Comparison of ENCODE assay signal across 9 cellular contexts in genomic region chr9:97307091-97307490, GRCh38. TPM values are rescaled to one million over a fixed set of nuclear protein-coding genes. Genes with fewer than 3 reads are reported as not detected.
DNase-seq lines count a peak whose midpoint lies in the region; ATAC-seq and TF ChIP-seq lines count a peak whose summit lies in the region.
"Had no signal": no experiment of that assay in that cellular context is flagged by ENCODE, and none has a peak within 500 bp of the region (broad histone marks: within the 10 kb centered on the region; RNA-seq: fewer than 3 reads in every experiment).

No MANE protein-coding gene starts in this region.

- H3K4me1 Mint-ChIP-seq in GM23338 = peaks cover 11% of the 10 kb centered on the region
- H3K4me1 Mint-ChIP-seq in CD8-positive, alpha-beta T cell (ENCODE audit: low read depth) = no peaks in the 10 kb centered on the region

- H3K4me1 ChIP-seq in GM23338 (ENCODE audit: insufficient read depth) (peaks cover 17% of the 10 kb centered on the region), mammary epithelial cell (ENCODE audit: insufficient read depth, low read length) (peaks cover 6% of the 10 kb centered on the region), MM.1S (ENCODE audit: low read length) (no peaks in the 10 kb centered on the region)
- no peaks in the 10 kb centered on the region for H3K4me1 ChIP-seq in CD8-positive, alpha-beta T cell (ENCODE audit: insufficient read depth, low read length)

- POLR2A ChIA-PET in CD8-positive, alpha-beta T cell (lab: Charles Lee) = no interaction called here

- H4K20me1 ChIP-seq in GM23338 (replicated peaks; ENCODE audit: insufficient read depth) (no peaks in the 10 kb centered on the region), mammary epithelial cell (ENCODE audit: insufficient read depth, low read length) (no peaks in the 10 kb centered on the region), MM.1S (ENCODE audit: insufficient read depth, low read length) (no peaks in the 10 kb centered on the region)

- peak overlapping the region; percentile 82 for H3K4me2 ChIP-seq in GM23338
- peak overlapping the region; percentile 64 for H3K4me2 ChIP-seq in mammary epithelial cell (ENCODE audit: insufficient read depth, low read depth, low read length)
- no peak overlapping the region for H3K4me2 ChIP-seq in MM.1S (ENCODE audit: low read depth, low read length)

- H3K36me3 ChIP-seq in GM23338 (ENCODE audit: insufficient read depth) = no peaks in the 10 kb centered on the region; the same call in 1 of the 2 replicates
- no peaks in the 10 kb centered on the region for H3K36me3 ChIP-seq in mammary epithelial cell (ENCODE audit: insufficient read depth, low read length)
- no peaks in the 10 kb centered on the region for H3K36me3 ChIP-seq in MM.1S (replicated peaks; ENCODE audit: insufficient read depth, low read length)
- H3K36me3 ChIP-seq in CD8-positive, alpha-beta T cell (ENCODE audit: insufficient read depth, low read length) = no peaks in the 10 kb centered on the region

- peak overlapping the region; percentile 69 for H3K4me3 Mint-ChIP-seq in GM23338
- no peak overlapping the region for H3K4me3 Mint-ChIP-seq in CD8-positive, alpha-beta T cell

- no peak overlapping the region for H3K27ac ChIP-seq in GM23338 (ENCODE audit: low read depth)
- H3K27ac ChIP-seq in mammary epithelial cell (ENCODE audit: insufficient read depth, low read depth, low read length) = no peak overlapping the region
- no peak overlapping the region for H3K27ac ChIP-seq in MM.1S (ENCODE audit: low read length)
- H3K27ac ChIP-seq in CD8-positive, alpha-beta T cell (ENCODE audit: low read depth, low read length) = no peak overlapping the region

- 0 out of 2 replicates have a peak, but pooled peaks cover 2% of the 10 kb centered on the region for H3K9me2 ChIP-seq in GM23338 (ENCODE audit: insufficient read depth)
- H3K9me2 ChIP-seq in MM.1S (replicated peaks; ENCODE audit: insufficient read depth, low read length) = no peaks in the 10 kb centered on the region

- H3K9ac ChIP-seq in mammary epithelial cell (ENCODE audit: insufficient read depth, low read length) = no peak overlapping the region
- H3K9ac ChIP-seq in MM.1S (ENCODE audit: low read length) = no peak overlapping the region

- H3K27me3 ChIP-seq in GM23338 (ENCODE audit: insufficient read depth) (no peaks in the 10 kb centered on the region), mammary epithelial cell (ENCODE audit: insufficient read depth, low read length) (no peaks in the 10 kb centered on the region), MM.1S (replicated peaks; ENCODE audit: insufficient read depth, low read length) (no peaks in the 10 kb centered on the region)
- no peaks in the 10 kb centered on the region for H3K27me3 ChIP-seq in CD8-positive, alpha-beta T cell (ENCODE audit: insufficient read depth, low read length)

- peak overlapping the region; percentile 87; the same call in 1 of the 2 replicates for H3K27ac Mint-ChIP-seq in GM23338
- H3K27ac Mint-ChIP-seq in CD8-positive, alpha-beta T cell = no peak overlapping the region
- H3K27ac Mint-ChIP-seq: activated naive CD4-positive, alpha-beta T cell treated with anti-CD3 and anti-CD28 coated beads, Interleukin-2, amount 50 U/mL, for 72 hours had no signal

- peaks cover 7% of the 10 kb centered on the region; the same call in 2 of the 3 replicates for H3K9me3 Mint-ChIP-seq in GM23338
- peaks cover 10% of the 10 kb centered on the region for H3K9me3 Mint-ChIP-seq in CD8-positive, alpha-beta T cell
- H3K9me3 Mint-ChIP-seq: activated naive CD4-positive, alpha-beta T cell treated with anti-CD3 and anti-CD28 coated beads, Interleukin-2, amount 50 U/mL, for 72 hours had no signal

- H2AFZ ChIP-seq in GM23338 (peak overlapping the region; percentile 4; the same call in 1 of the 2 replicates), mammary epithelial cell (ENCODE audit: low read depth, low read length) (peak overlapping the region; percentile 48), MM.1S (ENCODE audit: low read length) (no peak overlapping the region)

- dilution Hi-C loops in mammary epithelial cell (cut with HindIII; ENCODE audit: low sequenced_read_pairs) = no loop called here

- intact Hi-C loops in mammary epithelial cell (cut with micrococcal nuclease) = no loop called here
- intact Hi-C loops in CD8-positive, alpha-beta T cell (cut with DNase I, micrococcal nuclease) = no loop called here

- no peaks in the 10 kb centered on the region for H3K9me3 ChIP-seq in mammary epithelial cell (replicated peaks; ENCODE audit: insufficient read depth, low read length)
- no peaks in the 10 kb centered on the region for H3K9me3 ChIP-seq in MM.1S (replicated peaks; ENCODE audit: insufficient read depth, low read length)
- H3K9me3 ChIP-seq in CD8-positive, alpha-beta T cell (ENCODE audit: low read length) = no peaks in the 10 kb centered on the region

- H3K4me3 ChIP-seq in GM23338 (peak overlapping the region; percentile 38), mammary epithelial cell (replicated peaks in 1 of 3; ENCODE audit: insufficient read depth in 1 of 3, low read depth in 2 of 3, low read length in 3 of 3) (peak overlapping the region in 2 of 3 experiments; percentile 5 to 8), MM.1S (ENCODE audit: low read length) (no peak overlapping the region)
- H3K4me3 ChIP-seq in CD8-positive, alpha-beta T cell (ENCODE audit: low read depth, low read length) = no peak overlapping the region

- ATAC-seq in GM23338 = peak; percentile 94
- no peak for ATAC-seq in CD8-positive, alpha-beta T cell

- CTCF ChIA-PET in mammary epithelial cell (lab: Charles Lee; ENCODE audit: low non-redundant PET) = no interaction called here
- CTCF ChIA-PET in CD8-positive, alpha-beta T cell (lab: Charles Lee) = no interaction called here

- BruUV-seq in mammary epithelial cell (replicated peaks; lab: Mats Ljungman, UMichigan) = no TSS peak

- H3K79me2 ChIP-seq in GM23338 (replicated peaks; ENCODE audit: insufficient read depth) (no peaks in the 10 kb centered on the region), mammary epithelial cell (ENCODE audit: insufficient read depth, low read length) (no peaks in the 10 kb centered on the region), MM.1S (ENCODE audit: low read length) (no peaks in the 10 kb centered on the region)

- WGBS in mammary epithelial cell (ENCODE audit: low coverage, missing lambda C conversion rate) = 8% methylated on average over 10 of the region's 19 CpGs

- H3K27me3 Mint-ChIP-seq in GM23338 (ENCODE audit: insufficient read depth, low read depth, poor library complexity) = peaks cover 4% of the 10 kb centered on the region
- H3K27me3 Mint-ChIP-seq in CD8-positive, alpha-beta T cell (ENCODE audit: low read depth) = peaks cover 5% of the 10 kb centered on the region

- TF ChIP-seq CTCF in GM23338 (conservative IDR thresholded peaks at IDR 0.05; ENCODE audit: low read depth in 2 of 2) (peak; percentile 8 to 38; a peak in 1 of 4 replicates), mammary epithelial cell (conservative IDR thresholded peaks at IDR 0.05 in 1 of 2, IDR thresholded peaks at IDR 0.05 in 1 of 2; ENCODE audit: extremely low read depth in 1 of 2, insufficient read depth in 1 of 2, low read depth in 1 of 2, low read length in 2 of 2) (peak; percentile 6 to 7), MM.1S (IDR thresholded peaks at IDR 0.05; ENCODE audit: low read length) (no peak)
- no peak for TF ChIP-seq CTCF in CD8-positive, alpha-beta T cell (IDR thresholded peaks at IDR 0.05)

- no peaks in the 10 kb centered on the region for H3F3A ChIP-seq in GM23338 (replicated peaks; ENCODE audit: low read depth)
- H3F3A ChIP-seq in MM.1S (ENCODE audit: insufficient read depth, low read length) = no peaks in the 10 kb centered on the region

- H3K36me3 Mint-ChIP-seq in GM23338 (ENCODE audit: low read depth) = 0 out of 3 replicates have a peak, but pooled peaks cover 2% of the 10 kb centered on the region
- peaks cover 21% of the 10 kb centered on the region for H3K36me3 Mint-ChIP-seq in CD8-positive, alpha-beta T cell
- H3K36me3 Mint-ChIP-seq: activated naive CD4-positive, alpha-beta T cell treated with anti-CD3 and anti-CD28 coated beads, Interleukin-2, amount 50 U/mL, for 72 hours had no signal

- peak; percentile 99 for DNase-seq in GM23338 (ENCODE audit: low spot score)
- peak; percentile 71 for DNase-seq in mammary epithelial cell
- peak; percentile 85 for DNase-seq in iris pigment epithelial cell (ENCODE audit: low read depth)
- DNase-seq in stimulated activated CD4-positive, alpha-beta T cell treated with anti-CD3 and anti-CD28 coated beads, Interleukin-2, amount 100 ng/mL, for 4 hours (ENCODE audit: low read depth) = peak; percentile 2
- DNase-seq in activated effector memory CD4-positive, alpha-beta T cell treated with anti-CD3 and anti-CD28 coated beads, Interleukin-2, amount 50 U/mL, for 16 hours = no peak
- no peak for DNase-seq in MM.1S
- DNase-seq in CD8-positive, alpha-beta T cell = no peak
- DNase-seq in RPMI8226 = no peak

- in situ Hi-C loops in mammary epithelial cell (cut with MboI; ENCODE audit: low sequenced_read_pairs in 2 of 2) = no loop called here

TF ChIP-seq in GM23338, 12 proteins besides CTCF, POLR2A, EP300 and RAD21:
- TF ChIP-seq EZH2phosphoT487 (IDR thresholded peaks at IDR 0.05; ENCODE audit: unreplicated experiment) (no peak), POLR2AphosphoS5 (IDR thresholded peaks at IDR 0.05; ENCODE audit: low read depth) (0 out of 2 replicates have a peak, but pooled peaks have one; percentile 30), STAT1 (IDR thresholded peaks at IDR 0.05; ENCODE audit: unreplicated experiment) (no peak)

RNA-seq across cellular contexts. Expression of gene CCDC180, which starts 0.4 kb away (rescaled TPM):
- total RNA-seq in GM23338 (2014; rRNA removed; shearing (Covaris generic)) = 3.2 and 7.1 TPM in 2 replicates
- polyA plus RNA-seq in GM23338 (2016; fragmentation: Nextera tagmentation; extraction: Ambion mirVana) (1.7 and 3.9 TPM in 2 replicates), mammary epithelial cell (0.17 TPM)
- 1 to 10 TPM in 1 of 2 donors, under 1 TPM in 1; 0.96 to 1.3 TPM for total RNA-seq in mammary epithelial cell
- 0.72 TPM for polyA minus RNA-seq in mammary epithelial cell
- 10 to 100 TPM in 1 of 2 experiments, 1 to 10 TPM in 1; 3.4 to 10.5 TPM for total RNA-seq in CD8-positive, alpha-beta T cell

Comparison
In these comparisons a context has a peak if more than half of its experiments do, and no peak if none do; other contexts are left out.
1. DNase-seq: peak in GM23338 (single experiment), mammary epithelial cell (single experiment), iris pigment epithelial cell (single experiment) and stimulated activated CD4-positive, alpha-beta T cell treated with anti-CD3 and anti-CD28 coated beads, Interleukin-2, amount 100 ng/mL, for 4 hours (single experiment); none in activated effector memory CD4-positive, alpha-beta T cell treated with anti-CD3 and anti-CD28 coated beads, Interleukin-2, amount 50 U/mL, for 16 hours (single experiment), MM.1S (single experiment), CD8-positive, alpha-beta T cell (0 of 7) and RPMI8226 (single experiment).
2. H3K4me3 ChIP-seq: peak in GM23338 (single experiment) and mammary epithelial cell (2 of 3); none in MM.1S (single experiment) and CD8-positive, alpha-beta T cell (single experiment).
3. CTCF ChIP-seq: peak in GM23338 (2 of 2) and mammary epithelial cell (2 of 2); none in MM.1S (single experiment) and CD8-positive, alpha-beta T cell (single experiment).